11 cellular contexts compared by ENCODE assay signal in genomic region chr19:1105873-1106840, GRCh38. TPM values are rescaled to one million over a fixed set of nuclear protein-coding genes. Genes with fewer than 3 reads are reported as not detected.
A peak's percentile ranks its signal among the peaks of the same experiment; 100 is the strongest.
DNase-seq lines count a peak whose midpoint lies in the region; ATAC-seq, FAIRE-seq and TF ChIP-seq lines count a peak whose summit lies in the region.
"Had no signal": no experiment of that assay in that cellular context is flagged by ENCODE, and none has a peak within 500 bp of the region (broad histone marks: within the 10 kb centered on the region; RNA-seq: fewer than 3 reads in every experiment).

No MANE protein-coding gene starts in this region.

- FAIRE-seq in H1 (lab: Jason Lieb, UNC): no peak

- ATAC-seq in DND-41 (ENCODE audit: insufficient read depth, low read depth) (no peak), psoas muscle (no peak), HG03108 (IDR thresholded peaks at IDR 0.05; ENCODE audit: unreplicated experiment) (no peak)

- H2AFZ ChIP-seq in DND-41 (ENCODE audit: low read depth, low read length): no peak overlapping the region
- no peak overlapping the region for H2AFZ ChIP-seq in H1 (ENCODE audit: low read length)
- H2AFZ ChIP-seq: parathyroid adenoma had no signal

- no peak overlapping the region for H3K56ac ChIP-seq in H1 (replicated peaks; ENCODE audit: insufficient read length, low read depth, low read length)

- no peak for TF ChIP-seq EP300 in H1 (IDR thresholded peaks at IDR 0.05; ENCODE audit: borderline replicate concordance in 1 of 2, low read depth in 2 of 2, low read length in 2 of 2)

- no peak overlapping the region for H2BK5ac ChIP-seq in H1 (ENCODE audit: low read depth, low read length)

- peak overlapping the region; percentile 91 for H3K4me2 ChIP-seq in DND-41 (ENCODE audit: insufficient read depth, low read length)
- H3K4me2 ChIP-seq in H1 (ENCODE audit: insufficient read depth in 1 of 2, low read depth in 2 of 2, low read length in 2 of 2): peak overlapping the region in 1 of 2 experiments; percentile 71; a peak in 2 of 4 replicates

- TF ChIP-seq RAD21 in H1 (IDR thresholded peaks at IDR 0.05 in 1 of 2, conservative IDR thresholded peaks at IDR 0.05 in 1 of 2; ENCODE audit: low read depth in 2 of 2, low read length in 2 of 2): no peak

- H3K23me2 ChIP-seq in H1 (ENCODE audit: low read depth, low read length): peaks cover 7% of the 10 kb centered on the region; the same call in 1 of the 2 replicates

- TF ChIP-seq CTCF in DND-41 (IDR thresholded peaks at IDR 0.05; ENCODE audit: borderline replicate concordance, extremely low read depth, low read length, poor library complexity, severe bottlenecking) (no peak), H1 (IDR thresholded peaks at IDR 0.05; ENCODE audit: control extremely low read depth in 1 of 3, insufficient read depth in 1 of 3, low read depth in 1 of 3, low read length in 3 of 3) (no peak), psoas muscle (IDR thresholded peaks at IDR 0.05) (no peak)

- H3K14ac ChIP-seq in H1 (ENCODE audit: insufficient read length): no peak overlapping the region

- TF ChIP-seq POLR2A in H1 (IDR thresholded peaks at IDR 0.05; ENCODE audit: control extremely low read depth in 1 of 2, low read depth in 2 of 2, low read length in 2 of 2): peak in 1 of 2 experiments; percentile 45; a peak in 1 of 3 replicates

- H3K23ac ChIP-seq in H1 (ENCODE audit: insufficient read length): no peak overlapping the region

- H2BK120ac ChIP-seq in H1 (replicated peaks; ENCODE audit: low read depth, low read length): no peak overlapping the region

- POLR2A ChIA-PET in H1 (lab: Charles Lee; ENCODE audit: partially characterized antibody): interaction anchor here (0.7 to 9.8 kb wide), 12 partner anchors 9 to 129 kb away, joined by 3 to 116 read pairs (median 8); partner anchors contain the start of genes ABCA7, CNN2 and RNU6-2

- WGBS in H1 (ENCODE audit: extremely low coverage in 1 of 2, insufficient coverage in 1 of 2, insufficient read length in 1 of 2, insufficient replicate concordance in 2 of 2, low coverage in 1 of 2, low lambda C conversion rate in 2 of 2, missing lambda C conversion rate in 1 of 2), 2 experiments: 96% methylated on average over 29 of the region's 32 CpGs; no CpG with 5 or more reads in 1 of the 2 experiments
- 90 to 93% (median 92%) methylated on average over 30 to 32 of the region's 32 CpGs for WGBS in psoas muscle, 3 donors

- H4K5ac ChIP-seq in H1 (ENCODE audit: insufficient read length, low read depth, low read length): no peak overlapping the region

- H3K18ac ChIP-seq in H1 (ENCODE audit: extremely low read depth, low read length): no peak overlapping the region

- H4K20me1 ChIP-seq in DND-41 (ENCODE audit: insufficient read depth, low read length): peaks cover 27% of the 10 kb centered on the region
- peaks cover 5 to 12% of the 10 kb centered on the region in 2 experiments for H4K20me1 ChIP-seq in H1 (replicated peaks in 1 of 2; ENCODE audit: control insufficient read depth in 1 of 2, insufficient read depth in 2 of 2, low read length in 2 of 2)

- H3K9me3 ChIP-seq in DND-41 (ENCODE audit: insufficient read depth, low read length, severe bottlenecking): no peaks in the 10 kb centered on the region
- H3K9me3 ChIP-seq in H1 (ENCODE audit: insufficient read depth in 2 of 2, low read depth in 1 of 2, low read length in 1 of 2): no peaks in the 10 kb centered on the region
- H3K9me3 ChIP-seq in psoas muscle: no peaks in the 10 kb centered on the region

- peaks cover 4% of the 10 kb centered on the region for H3K79me1 ChIP-seq in H1 (ENCODE audit: low read depth, low read length)

- no peak overlapping the region for H2BK15ac ChIP-seq in H1 (ENCODE audit: low read length)

- H3K27me3 ChIP-seq in DND-41 (ENCODE audit: insufficient read depth, low read length, poor library complexity) (no peaks in the 10 kb centered on the region), H1 (replicated peaks in 1 of 4; ENCODE audit: control insufficient read depth in 3 of 4, extremely low read depth in 1 of 4, insufficient read depth in 3 of 4, low read length in 3 of 4) (no peaks in the 10 kb centered on the region), psoas muscle (ENCODE audit: insufficient read depth in 3 of 3, low read length in 2 of 3) (no peaks in the 10 kb centered on the region)

- no peak overlapping the region for H3K4ac ChIP-seq in H1 (replicated peaks; ENCODE audit: insufficient read length, low read depth, low read length)

- no peak overlapping the region for H2BK12ac ChIP-seq in H1 (ENCODE audit: low read depth, low read length)

- intact Hi-C loops in psoas muscle (cut with DNase I): no loop called here

- peaks cover 49% of the 10 kb centered on the region for H3K36me3 ChIP-seq in DND-41 (ENCODE audit: insufficient read depth, low read length)
- peaks cover 8 to 32% (median 17%) of the 10 kb centered on the region in 4 experiments; a peak in 6 of 8 replicates for H3K36me3 ChIP-seq in H1 (ENCODE audit: control insufficient read depth in 2 of 4, insufficient read depth in 4 of 4, low read length in 3 of 4)
- H3K36me3 ChIP-seq in psoas muscle (ENCODE audit: insufficient read depth in 1 of 2, low read depth in 1 of 2): peaks cover 12 to 47% of the 10 kb centered on the region in 2 donors

- no peak overlapping the region for H3K9ac ChIP-seq in DND-41 (ENCODE audit: low read depth, low read length)
- H3K9ac ChIP-seq in H1 (replicated peaks in 1 of 4; ENCODE audit: extremely low read depth in 1 of 4, low read depth in 3 of 4, low read length in 3 of 4): no peak overlapping the region
- H3K9ac ChIP-seq: KMS-11, parathyroid adenoma had no signal

- DNase-seq in DND-41: no peak
- DNase-seq in H1 (ENCODE audit: low read depth in 1 of 2, low spot score in 2 of 2): no peak
- DNase-seq in psoas muscle: no peak
- DNase-seq in activated gamma-delta T cell treated with Interleukin-2 at 50 U/mL for 16 hours: no peak
- no peak for DNase-seq in DMS153 (lab: John Stamatoyannopoulos, UW)
- no peak for DNase-seq in cortex of kidney (lab: John Stamatoyannopoulos, UW)
- DNase-seq: hypothalamus had no signal

- peak overlapping the region; percentile 57 for H4K8ac ChIP-seq in H1 (ENCODE audit: extremely low read depth, insufficient read depth, low read length)

- CTCF ChIA-PET in H1 (lab: Charles Lee; ENCODE audit: partially characterized antibody): interaction anchor here (0.6 to 2.1 kb wide), 10 partner anchors 7 to 116 kb away, joined by 3 to 6 read pairs (median 4); no protein-coding TSS in a partner anchor

- H3K4me3 ChIP-seq in DND-41 (ENCODE audit: low read depth in 1 of 2, low read length in 2 of 2): peak overlapping the region in 1 of 2 experiments; percentile 76; a peak in 2 of 4 replicates
- 0 out of 8 replicates have a peak overlapping the region, but pooled peaks of 2 of the 4 experiments have one; percentile 6 to 93 for H3K4me3 ChIP-seq in H1 (ENCODE audit: extremely low read depth in 1 of 4, insufficient read depth in 2 of 4, low read depth in 3 of 4, low read length in 4 of 4)
- peak overlapping the region; percentile 88 for H3K4me3 ChIP-seq in psoas muscle

- peaks cover 29% of the 10 kb centered on the region for H3K79me2 ChIP-seq in DND-41 (ENCODE audit: insufficient read depth, low read length)
- H3K79me2 ChIP-seq in H1 (ENCODE audit: control insufficient read depth in 1 of 2, insufficient read depth in 2 of 2, low read length in 2 of 2): no peaks in the 10 kb centered on the region; a peak in 1 of 4 replicates

- H2AK5ac ChIP-seq in H1 (ENCODE audit: low read depth, low read length): no peak overlapping the region

- H2BK20ac ChIP-seq in H1 (ENCODE audit: low read length): no peak overlapping the region

- H3K27ac ChIP-seq in DND-41 (ENCODE audit: low read length): no peak overlapping the region
- H3K27ac ChIP-seq in H1 (ENCODE audit: low read depth, low read length): no peak overlapping the region
- no peak overlapping the region for H3K27ac ChIP-seq in psoas muscle
- H3K27ac ChIP-seq: KMS-11 had no signal

- no peak overlapping the region for H4K91ac ChIP-seq in H1 (replicated peaks; ENCODE audit: insufficient read length, low read length)

- H3K4me1 ChIP-seq in DND-41 (ENCODE audit: insufficient read depth, low read length) (peaks cover 45% of the 10 kb centered on the region), H1 (replicated peaks in 1 of 4; ENCODE audit: control insufficient read depth in 3 of 4, insufficient read depth in 4 of 4, low read length in 3 of 4) (peaks cover 4 to 21% (median 8%) of the 10 kb centered on the region in 4 experiments), psoas muscle (peaks cover 28% of the 10 kb centered on the region)

RNA-seq across cellular contexts. Expression of gene GPX4, which starts 2.4 kb away (rescaled TPM):
- 1,125 TPM for polyA plus RNA-seq in PFSK-1 (2012; ENCODE audit: insufficient read length, low read depth)
- 342 and 355 TPM in 2 replicates for total RNA-seq in H1 (2021; fragmentation: NEBNext Ultra II Directional; extraction: Animal tissue kit (Norgen Biotek cat#: 25700))
- polyA plus RNA-seq in H1 (2011; rRNA removed) (693 and 947 TPM in 2 replicates), psoas muscle (100 to 1,000 TPM; 490 to 762 (median 618) TPM)
- 779 TPM for polyA plus RNA-seq in H1 (2011; cell fraction: cytosol; rRNA removed)
- 730 TPM for polyA plus RNA-seq in H1 (2011; cell fraction: nucleus; rRNA removed)
- polyA plus RNA-seq in H1 (2012, experiment 1 of 2): 475 to 711 TPM (median 640 TPM) in 4 replicates
- polyA plus RNA-seq in H1 (2012, experiment 2 of 2): 958 TPM
- polyA plus RNA-seq in H1 (2013, experiment 1 of 2): 575 TPM
- polyA plus RNA-seq in H1 (2013, experiment 2 of 2): 562 TPM
- polyA minus RNA-seq in H1 (2011; rRNA and poly(A)+ RNA removed): 186 and 191 TPM in 2 replicates
- polyA minus RNA-seq in H1 (2011; cell fraction: cytosol; rRNA and poly(A)+ RNA removed): 297 TPM
- 155 TPM for polyA minus RNA-seq in H1 (2011; cell fraction: nucleus; rRNA and poly(A)+ RNA removed)
- total RNA-seq in psoas muscle: 100 to 1,000 TPM; 279 to 560 (median 304) TPM

RNA-seq across cellular contexts. Expression of gene POLR2E, which starts 11.0 kb away (rescaled TPM):
- polyA plus RNA-seq in PFSK-1 (2012; ENCODE audit: insufficient read length, low read depth): 531 TPM
- 274 and 281 TPM in 2 replicates for total RNA-seq in H1 (2021; fragmentation: NEBNext Ultra II Directional; extraction: Animal tissue kit (Norgen Biotek cat#: 25700))
- polyA plus RNA-seq in H1 (2011; rRNA removed) (381 and 483 TPM in 2 replicates), psoas muscle (100 to 1,000 TPM; 170 to 243 (median 217) TPM)
- 378 TPM for polyA plus RNA-seq in H1 (2011; cell fraction: cytosol; rRNA removed)
- polyA plus RNA-seq in H1 (2011; cell fraction: nucleus; rRNA removed): 283 TPM
- polyA plus RNA-seq in H1 (2012, experiment 1 of 2): 286 to 416 TPM (median 379 TPM) in 4 replicates
- polyA plus RNA-seq in H1 (2012, experiment 2 of 2): 296 TPM
- 195 TPM for polyA plus RNA-seq in H1 (2013, experiment 1 of 2)
- 204 TPM for polyA plus RNA-seq in H1 (2013, experiment 2 of 2)
- 110 and 140 TPM in 2 replicates for polyA minus RNA-seq in H1 (2011; rRNA and poly(A)+ RNA removed)
- 128 TPM for polyA minus RNA-seq in H1 (2011; cell fraction: cytosol; rRNA and poly(A)+ RNA removed)
- polyA minus RNA-seq in H1 (2011; cell fraction: nucleus; rRNA and poly(A)+ RNA removed): 125 TPM
- 100 to 1,000 TPM; 133 to 147 (median 143) TPM for total RNA-seq in psoas muscle

RNA-seq across cellular contexts. Expression of gene ARHGAP45, which starts 39.2 kb away (rescaled TPM):
- polyA plus RNA-seq in PFSK-1 (2012; ENCODE audit: insufficient read length, low read depth): 55.1 TPM
- 41.8 and 43.6 TPM in 2 replicates for total RNA-seq in H1 (2021; fragmentation: NEBNext Ultra II Directional; extraction: Animal tissue kit (Norgen Biotek cat#: 25700))
- polyA plus RNA-seq in H1 (2011; rRNA removed) (31.4 and 40.2 TPM in 2 replicates), psoas muscle (1 to 10 TPM; 1.2 to 1.8 (median 1.8) TPM)
- polyA plus RNA-seq in H1 (2011; cell fraction: cytosol; rRNA removed): 36.8 TPM
- 67.4 TPM for polyA plus RNA-seq in H1 (2011; cell fraction: nucleus; rRNA removed)
- polyA plus RNA-seq in H1 (2012, experiment 1 of 2): 26.5 to 43.1 TPM (median 35.3 TPM) in 4 replicates
- 29.2 TPM for polyA plus RNA-seq in H1 (2012, experiment 2 of 2)
- polyA plus RNA-seq in H1 (2013, experiment 1 of 2): 16.7 TPM
- polyA plus RNA-seq in H1 (2013, experiment 2 of 2): 16.2 TPM
- 13.6 and 19.9 TPM in 2 replicates for polyA minus RNA-seq in H1 (2011; rRNA and poly(A)+ RNA removed)
- polyA minus RNA-seq in H1 (2011; cell fraction: cytosol; rRNA and poly(A)+ RNA removed): 28.4 TPM
- polyA minus RNA-seq in H1 (2011; cell fraction: nucleus; rRNA and poly(A)+ RNA removed): 25.1 TPM
- total RNA-seq in psoas muscle: 1 to 10 TPM; 2.0 to 4.0 (median 3.2) TPM
